In the genomic region with DNA sequence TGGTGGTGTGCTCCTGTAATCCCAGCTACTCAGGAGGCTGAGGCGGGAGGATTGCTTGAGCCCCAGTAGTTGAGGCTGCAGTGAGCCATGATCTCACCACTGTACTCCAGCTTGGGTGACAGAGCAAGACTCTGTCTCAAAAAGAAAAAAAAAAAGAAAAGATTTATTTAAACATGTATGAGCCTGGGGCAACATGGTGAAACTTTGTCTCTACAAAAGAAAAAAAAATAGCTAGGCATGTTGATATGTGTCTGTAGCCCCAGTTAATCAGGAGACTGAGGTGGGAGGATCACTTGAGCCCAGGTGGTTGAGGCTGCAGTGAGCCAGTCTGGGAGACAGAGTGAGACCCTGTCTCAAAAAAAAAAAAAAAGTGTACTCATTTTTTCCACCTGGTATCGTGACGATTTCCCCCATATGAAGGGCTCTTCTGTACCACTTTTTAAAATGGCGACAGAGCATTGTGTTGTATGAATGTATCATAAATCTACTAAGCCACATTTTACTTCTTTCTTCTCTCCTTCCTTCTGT, we compare ENCODE assay signal across 10 cellular contexts. TPM values are rescaled to one million over a fixed set of nuclear protein-coding genes. Genes with fewer than 3 reads are reported as not detected.
DNase-seq lines count a peak whose midpoint lies in the region; ATAC-seq and TF ChIP-seq lines count a peak whose summit lies in the region.
"Had no signal": no experiment of that assay in that cellular context is flagged by ENCODE, and none has a peak within 500 bp of the region (broad histone marks: within the 10 kb centered on the region; RNA-seq: fewer than 3 reads in every experiment).

No MANE protein-coding gene starts in this region.

- DNase-seq in activated CD4-positive, alpha-beta T cell treated with anti-CD3 and anti-CD28 coated beads, Interleukin-2, amount 10 ng/mL, durations not matched to agents 7 days and 5 days: no peak
- no peak for DNase-seq in activated CD4-positive, alpha-beta T cell treated with anti-CD3 and anti-CD28 coated beads, Interleukin-2, amount 50 U/mL, for 4 hours
- DNase-seq in immature natural killer cell: no peak
- DNase-seq in thoracic aorta (ENCODE audit: low spot score): no peak
- no peak for DNase-seq in neural progenitor cell (ENCODE audit: low spot score)
- DNase-seq in NCI-H2081 (lab: John Stamatoyannopoulos, UW): no peak

- POLR2A ChIA-PET in activated CD4-positive, alpha-beta T cell treated with anti-CD3 and anti-CD28 coated beads, Interleukin-2, amount 10 ng/mL, durations not matched to agents 7 days and 5 days (lab: Charles Lee): interaction anchor here (0.7 kb wide), 1 partner anchor 32 kb away, joined by 3 read pairs; no protein-coding TSS in a partner anchor

- H3K4me1 ChIP-seq in thoracic aorta (ENCODE audit: control insufficient read depth in 1 of 2, low read depth in 2 of 2) (peaks cover 3 to 18% of the 10 kb centered on the region in 2 donors), neural progenitor cell (peaks cover 4% of the 10 kb centered on the region)

- no peaks in the 10 kb centered on the region for H3K36me3 ChIP-seq in SU-DHL-6 (ENCODE audit: low read length)
- H3K36me3 ChIP-seq in thoracic aorta: no peaks in the 10 kb centered on the region
- no peaks in the 10 kb centered on the region for H3K36me3 ChIP-seq in neural progenitor cell

- no peaks in the 10 kb centered on the region for H3K36me3 Mint-ChIP-seq in activated CD4-positive, alpha-beta T cell treated with anti-CD3 and anti-CD28 coated beads, Interleukin-2, amount 10 ng/mL, durations not matched to agents 7 days and 5 days (ENCODE audit: low read depth)
- H3K36me3 Mint-ChIP-seq in immature natural killer cell (no peaks in the 10 kb centered on the region), neural progenitor cell (peaks cover 2% of the 10 kb centered on the region)

- H3K4me3 Mint-ChIP-seq in activated CD4-positive, alpha-beta T cell treated with anti-CD3 and anti-CD28 coated beads, Interleukin-2, amount 10 ng/mL, durations not matched to agents 7 days and 5 days: peak overlapping the region; percentile 35
- H3K4me3 Mint-ChIP-seq in immature natural killer cell (peak overlapping the region in 4 of 5 donors; percentile 64 to 84 (median 82)), neural progenitor cell (no peak overlapping the region)

- no peaks in the 10 kb centered on the region for H3K9me3 Mint-ChIP-seq in activated CD4-positive, alpha-beta T cell treated with anti-CD3 and anti-CD28 coated beads, Interleukin-2, amount 10 ng/mL, durations not matched to agents 7 days and 5 days
- H3K9me3 Mint-ChIP-seq in immature natural killer cell (no peaks in the 10 kb centered on the region), neural progenitor cell (no peaks in the 10 kb centered on the region)

- H3K4me2 ChIP-seq in SU-DHL-6 (ENCODE audit: low read depth, low read length, poor library complexity, severe bottlenecking) (no peak overlapping the region), neural progenitor cell (no peak overlapping the region)

- H3K27me3 ChIP-seq in SU-DHL-6 (ENCODE audit: low read length): no peaks in the 10 kb centered on the region
- H3K27me3 ChIP-seq in thoracic aorta (replicated peaks; ENCODE audit: insufficient read depth): no peaks in the 10 kb centered on the region
- H3K27me3 ChIP-seq in neural progenitor cell: no peaks in the 10 kb centered on the region

- CTCF ChIA-PET in activated CD4-positive, alpha-beta T cell treated with anti-CD3 and anti-CD28 coated beads, Interleukin-2, amount 10 ng/mL, durations not matched to agents 7 days and 5 days (lab: Charles Lee): interaction anchor here (0.6 to 1.4 kb wide), 4 partner anchors 16 to 332 kb away, joined by 3 to 4 read pairs (median 4); no protein-coding TSS in a partner anchor

- H3F3A ChIP-seq in SU-DHL-6 (ENCODE audit: insufficient read depth): no peaks in the 10 kb centered on the region
- H3F3A ChIP-seq in neural progenitor cell (ENCODE audit: low read depth): no peaks in the 10 kb centered on the region

- no peak overlapping the region for H3K4me3 ChIP-seq in SU-DHL-6 (ENCODE audit: insufficient read depth, low read length, poor library complexity, severe bottlenecking)
- peak overlapping the region; percentile 59 for H3K4me3 ChIP-seq in thoracic aorta
- no peak overlapping the region for H3K4me3 ChIP-seq in neural progenitor cell

- no peak for ATAC-seq in thoracic aorta (ENCODE audit: insufficient number of reproducible peaks, low FRiP score, low read depth)
- ATAC-seq in GM18861 (IDR thresholded peaks at IDR 0.05; ENCODE audit: unreplicated experiment): no peak

- no peaks in the 10 kb centered on the region for H4K20me1 ChIP-seq in SU-DHL-6 (ENCODE audit: low read depth, low read length)
- H4K20me1 ChIP-seq in neural progenitor cell (ENCODE audit: low read depth): no peaks in the 10 kb centered on the region

- H3K4me1 Mint-ChIP-seq in activated CD4-positive, alpha-beta T cell treated with anti-CD3 and anti-CD28 coated beads, Interleukin-2, amount 10 ng/mL, durations not matched to agents 7 days and 5 days: peaks cover 10% of the 10 kb centered on the region
- H3K4me1 Mint-ChIP-seq in immature natural killer cell (peaks cover 13 to 18% of the 10 kb centered on the region in 2 donors), neural progenitor cell (peaks cover 10% of the 10 kb centered on the region)

- TF ChIP-seq CTCF in SU-DHL-6 (IDR thresholded peaks at IDR 0.05; ENCODE audit: insufficient read depth, low read length, poor library complexity, severe bottlenecking) (no peak), thoracic aorta (IDR thresholded peaks at IDR 0.05) (no peak), neural progenitor cell (IDR thresholded peaks at IDR 0.05) (no peak)

- no peak overlapping the region for H3K27ac ChIP-seq in SU-DHL-6 (ENCODE audit: low read depth, low read length)
- H3K27ac ChIP-seq in thoracic aorta: peak overlapping the region; percentile 86 to 96
- H3K27ac ChIP-seq in neural progenitor cell: no peak overlapping the region
- H3K27ac ChIP-seq: C4-2B had no signal

- peak overlapping the region; percentile 60 for H3K27ac Mint-ChIP-seq in activated CD4-positive, alpha-beta T cell treated with anti-CD3 and anti-CD28 coated beads, Interleukin-2, amount 10 ng/mL, durations not matched to agents 7 days and 5 days
- H3K27ac Mint-ChIP-seq in immature natural killer cell (peak overlapping the region; percentile 81 to 94 (median 88)), neural progenitor cell (no peak overlapping the region)

- H3K79me2 ChIP-seq in SU-DHL-6 (ENCODE audit: insufficient read depth, low read length) (no peaks in the 10 kb centered on the region), neural progenitor cell (ENCODE audit: low read depth) (no peaks in the 10 kb centered on the region)

- no peak overlapping the region for H3K9ac ChIP-seq in SU-DHL-6 (ENCODE audit: low read length)
- no peak overlapping the region for H3K9ac ChIP-seq in neural progenitor cell

- peak overlapping the region; percentile 14 for H2AFZ ChIP-seq in SU-DHL-6 (ENCODE audit: low read depth, low read length, severe bottlenecking)
- no peak overlapping the region for H2AFZ ChIP-seq in neural progenitor cell (replicated peaks)

- peaks cover 5% of the 10 kb centered on the region for H3K27me3 Mint-ChIP-seq in activated CD4-positive, alpha-beta T cell treated with anti-CD3 and anti-CD28 coated beads, Interleukin-2, amount 10 ng/mL, durations not matched to agents 7 days and 5 days
- H3K27me3 Mint-ChIP-seq in immature natural killer cell (ENCODE audit: low read depth in 3 of 3): peaks cover 2 to 4% (median 3%) of the 10 kb centered on the region in 3 donors
- H3K27me3 Mint-ChIP-seq in neural progenitor cell (ENCODE audit: insufficient read depth, low read depth): peaks cover 5% of the 10 kb centered on the region

- no peaks in the 10 kb centered on the region for H3K9me3 ChIP-seq in SU-DHL-6 (ENCODE audit: insufficient read depth, low read length)
- no peaks in the 10 kb centered on the region for H3K9me3 ChIP-seq in thoracic aorta
- no peaks in the 10 kb centered on the region for H3K9me3 ChIP-seq in neural progenitor cell (ENCODE audit: low read depth)

- H3K9me2 ChIP-seq in SU-DHL-6 (replicated peaks; ENCODE audit: insufficient read depth, low read length): no peaks in the 10 kb centered on the region

RNA-seq across cellular contexts. Expression of gene KCTD14, which starts 16.4 kb away (rescaled TPM):
- total RNA-seq in activated CD4-positive, alpha-beta T cell treated with anti-CD3 and anti-CD28 coated beads, Interleukin-2, amount 10 ng/mL, durations not matched to agents 7 days and 5 days: under 1 TPM; 0.19 to 0.25 TPM
- polyA plus RNA-seq in immature natural killer cell: under 1 TPM in 1 of 3 donors, not detected in 2; 0.82 TPM
- 1 to 10 TPM in 1 of 2 donors, under 1 TPM in 1; 0.81 to 5.6 TPM for total RNA-seq in thoracic aorta
- 4.3 and 5.3 TPM in 2 replicates for total RNA-seq in neural progenitor cell (ENCODE audit: low replicate concordance)

RNA-seq across cellular contexts. Expression of gene THRSP, which starts 24.2 kb away (rescaled TPM):
- total RNA-seq in activated CD4-positive, alpha-beta T cell treated with anti-CD3 and anti-CD28 coated beads, Interleukin-2, amount 10 ng/mL, durations not matched to agents 7 days and 5 days: not detected
- under 1 TPM in 1 of 3 donors, not detected in 2; 0.18 TPM for polyA plus RNA-seq in immature natural killer cell
- total RNA-seq in thoracic aorta (under 1 TPM in 1 of 2 donors, not detected in 1; 0.56 TPM), neural progenitor cell (ENCODE audit: low replicate concordance) (not detected in 2 replicates)
- total RNA-seq: renal cortical epithelial cell had no signal

RNA-seq across cellular contexts. Expression of gene NDUFC2, which starts 40.2 kb away (rescaled TPM):
- total RNA-seq in activated CD4-positive, alpha-beta T cell treated with anti-CD3 and anti-CD28 coated beads, Interleukin-2, amount 10 ng/mL, durations not matched to agents 7 days and 5 days: 100 to 1,000 TPM; 182 to 220 TPM
- polyA plus RNA-seq in immature natural killer cell: 100 to 1,000 TPM; 172 to 320 (median 243) TPM
- total RNA-seq in thoracic aorta: 10 to 100 TPM; 42.4 to 62.0 TPM
- total RNA-seq in neural progenitor cell (ENCODE audit: low replicate concordance): 36.7 and 89.5 TPM in 2 replicates

RNA-seq across cellular contexts. Expression of gene INTS4, which starts 45.0 kb away (rescaled TPM):
- total RNA-seq in activated CD4-positive, alpha-beta T cell treated with anti-CD3 and anti-CD28 coated beads, Interleukin-2, amount 10 ng/mL, durations not matched to agents 7 days and 5 days: 10 to 100 TPM; 49.1 to 50.3 TPM
- polyA plus RNA-seq in immature natural killer cell: 10 to 100 TPM; 27.1 to 57.8 (median 42.4) TPM
- total RNA-seq in thoracic aorta (10 to 100 TPM; 23.4 to 31.1 TPM), neural progenitor cell (ENCODE audit: low replicate concordance) (48.0 and 61.5 TPM in 2 replicates)

Comparison
In these comparisons a context has a peak if more than half of its experiments do, and no peak if none do; other contexts are left out.
1. H3K27ac ChIP-seq: peak in thoracic aorta (2 of 2); none in SU-DHL-6 (single experiment) and neural progenitor cell (single experiment).